8 cellular contexts compared by ENCODE assay signal in genomic region chr9:133994359-133995011, GRCh38. TPM values are rescaled to one million over a fixed set of nuclear protein-coding genes. Genes with fewer than 3 reads are reported as not detected.
A peak's percentile ranks its signal among the peaks of the same experiment; 100 is the strongest.
DNase-seq lines count a peak whose midpoint lies in the region; ATAC-seq and TF ChIP-seq lines count a peak whose summit lies in the region.

No MANE protein-coding gene starts in this region.

- no peak for ATAC-seq in GM21390 (IDR thresholded peaks at IDR 0.05; ENCODE audit: unreplicated experiment)

- H3K4me3 ChIP-seq in breast epithelium (no peak overlapping the region), kidney epithelial cell (ENCODE audit: low read depth, low read length) (no peak overlapping the region)

- no peaks in the 10 kb centered on the region for H3K9me3 ChIP-seq in breast epithelium

- no peaks in the 10 kb centered on the region for H3K27me3 ChIP-seq in breast epithelium
- no peaks in the 10 kb centered on the region for H3K27me3 ChIP-seq in kidney epithelial cell (ENCODE audit: control insufficient read depth, insufficient read depth, low read length)

- peaks cover 0 to 8% of the 10 kb centered on the region in 2 donors for H3K4me1 ChIP-seq in breast epithelium

- H3K36me3 ChIP-seq in breast epithelium = no peaks in the 10 kb centered on the region
- H3K36me3 ChIP-seq in kidney epithelial cell (ENCODE audit: control insufficient read depth, insufficient read depth, low read length) = no peaks in the 10 kb centered on the region

- no peak overlapping the region for H3K27ac ChIP-seq in breast epithelium

- DNase-seq in NOMO-1 (lab: John Stamatoyannopoulos, UW; ENCODE audit: unreplicated experiment in 2 of 2) (peak; percentile 30 to 58), NOMO-1 treated with dmso at 0.1 percent for 144 hours (lab: John Stamatoyannopoulos, UW; ENCODE audit: unreplicated experiment) (no peak), NCI-H2107 (lab: John Stamatoyannopoulos, UW) (peak; percentile 60), breast epithelium (ENCODE audit: low spot score in 2 of 2) (peak; percentile 52 to 82), kidney epithelial cell (ENCODE audit: low read depth) (no peak)
- DNase-seq in activated CD4-positive, CD25-positive, alpha-beta regulatory T cell (lab: John Stamatoyannopoulos, UW) = peak; percentile 44 to 75 (median 70)
- DNase-seq in stimulated activated CD4-positive, alpha-beta T cell treated with anti-CD3 and anti-CD28 coated beads, Interleukin-2, amount 100 ng/mL, for 4 hours (ENCODE audit: low read depth) = peak; percentile 63

- intact Hi-C loops in breast epithelium (cut with DNase I; ENCODE audit: low total_unique reads) = no loop called here

- TF ChIP-seq POLR2A in breast epithelium (IDR thresholded peaks at IDR 0.05) = no peak

- TF ChIP-seq CTCF in breast epithelium (IDR thresholded peaks at IDR 0.05) (peak; percentile 96 to 99 (median 98)), kidney epithelial cell (IDR thresholded peaks at IDR 0.05; ENCODE audit: insufficient read depth, low read length, poor library complexity, severe bottlenecking) (peak; percentile 98)

RNA-seq across cellular contexts. Expression of gene VAV2, which starts 2.4 kb away (rescaled TPM):
- total RNA-seq in breast epithelium (1 to 10 TPM; 5.3 to 9.5 (median 8.8) TPM), kidney epithelial cell (37.8 and 48.3 TPM in 2 replicates)

RNA-seq across cellular contexts. Expression of gene BRD3OS, which starts 30.8 kb away (rescaled TPM):
- total RNA-seq in breast epithelium (10 to 100 TPM; 11.1 to 14.4 (median 11.4) TPM), kidney epithelial cell (12.8 and 14.2 TPM in 2 replicates)

Comparison
In these comparisons a context has a peak if more than half of its experiments do, and no peak if none do; other contexts are left out.
1. DNase-seq: peak in NOMO-1 (2 of 2), NCI-H2107 (single experiment), activated CD4-positive, CD25-positive, alpha-beta regulatory T cell (4 of 4), breast epithelium (2 of 2) and stimulated activated CD4-positive, alpha-beta T cell treated with anti-CD3 and anti-CD28 coated beads, Interleukin-2, amount 100 ng/mL, for 4 hours (single experiment); none in NOMO-1 treated with dmso at 0.1 percent for 144 hours (single experiment) and kidney epithelial cell (single experiment).